ENCODE assay signal across 8 cellular contexts in genomic region chr1:155687705-155688317, GRCh38. TPM values are rescaled to one million over a fixed set of nuclear protein-coding genes. Genes with fewer than 3 reads are reported as not detected.
A peak's percentile ranks its signal among the peaks of the same experiment; 100 is the strongest.
DNase-seq lines count a peak whose midpoint lies in the region; ATAC-seq and TF ChIP-seq lines count a peak whose summit lies in the region.
"Not testable (repeated sequence)": the region's sequence is repeated elsewhere in the genome, so short reads cannot be mapped to it uniquely, and the experiment has no call there.

No MANE protein-coding gene starts in this region.

- BruUV-seq in PC-3 (replicated peaks; lab: Mats Ljungman, UMichigan): TSS peak; percentile 48

- POLR2A ChIA-PET in PC-3 (lab: Charles Lee; ENCODE audit: unreplicated experiment): not testable (repeated sequence)

- WGBS in esophagus muscularis mucosa: 2% methylated on average over 24 of the region's 34 CpGs

- not testable (repeated sequence) for TF ChIP-seq POLR2A in esophagus muscularis mucosa (IDR thresholded peaks at IDR 0.05; ENCODE audit: low read depth)

- not testable (repeated sequence) for H3K9me2 ChIP-seq in PC-3 (replicated peaks; ENCODE audit: low read length)

- ATAC-seq in GM19463 (IDR thresholded peaks at IDR 0.05; ENCODE audit: unreplicated experiment) (peak; percentile 15), HG03135 (IDR thresholded peaks at IDR 0.05; ENCODE audit: unreplicated experiment) (peak; percentile 35), PC-3 (peak; percentile 5)

- H3K27ac ChIP-seq in PC-3 (ENCODE audit: low read length) (peak overlapping the region; percentile 90), esophagus muscularis mucosa (replicated peaks in 1 of 4) (peak overlapping the region; percentile 93 to 97 (median 95)), skin epidermis (peak overlapping the region; percentile 95 to 100 (median 99))

- H3K4me3 ChIP-seq in PC-3 (ENCODE audit: low read length): peak overlapping the region; percentile 93
- peak overlapping the region; percentile 75 to 96 (median 84) for H3K4me3 ChIP-seq in esophagus muscularis mucosa
- H3K4me3 ChIP-seq in skin epidermis: peak overlapping the region; percentile 67 to 98 (median 87)

- H3K4me3 Mint-ChIP-seq in activated naive CD8-positive, alpha-beta T cell treated with anti-CD3 and anti-CD28 coated beads for 36 hours: peak overlapping the region; percentile 97

- peak overlapping the region; percentile 100 for H2AFZ ChIP-seq in PC-3 (ENCODE audit: low read length)

- H3K27me3 ChIP-seq in PC-3 (ENCODE audit: low read length); esophagus muscularis mucosa: not testable (repeated sequence)

- peak in 8 of 14 donors; percentile 43 to 70 (median 57) for DNase-seq in C1 segment of cervical spinal cord (lab: John Stamatoyannopoulos, UW)
- DNase-seq in PC-3; activated naive CD8-positive, alpha-beta T cell treated with anti-CD3 and anti-CD28 coated beads for 36 hours; esophagus muscularis mucosa (ENCODE audit: extremely low spot score): not testable (repeated sequence)
- peak; percentile 12 for DNase-seq in medulla oblongata (ENCODE audit: extremely low spot score)

- peak overlapping the region; percentile 84 for H3K4me2 ChIP-seq in PC-3 (ENCODE audit: low read length)

- H3K9ac ChIP-seq in PC-3 (ENCODE audit: low read length): peak overlapping the region; percentile 99

- not testable (repeated sequence) for H3K9me3 Mint-ChIP-seq in activated naive CD8-positive, alpha-beta T cell treated with anti-CD3 and anti-CD28 coated beads for 36 hours

- H3K36me3 Mint-ChIP-seq in activated naive CD8-positive, alpha-beta T cell treated with anti-CD3 and anti-CD28 coated beads for 36 hours: peaks cover 57% of the 10 kb centered on the region

- H3K4me1 Mint-ChIP-seq in activated naive CD8-positive, alpha-beta T cell treated with anti-CD3 and anti-CD28 coated beads for 36 hours: peaks cover 55% of the 10 kb centered on the region

- H3K4me1 ChIP-seq in PC-3 (ENCODE audit: insufficient read depth, low read length): peaks cover 13% of the 10 kb centered on the region
- peaks cover 49 to 59% (median 56%) of the 10 kb centered on the region in 4 donors for H3K4me1 ChIP-seq in esophagus muscularis mucosa

- not testable (repeated sequence) for H3K9me3 ChIP-seq in PC-3 (ENCODE audit: low read length); esophagus muscularis mucosa

- intact Hi-C loops in PC-3 (cut with micrococcal nuclease): loop anchor here (2.0 kb wide), 1 partner anchor 41 kb away; no protein-coding TSS in a partner anchor
- intact Hi-C loops in esophagus muscularis mucosa (cut with DNase I): not testable (repeated sequence)

- TF ChIP-seq CTCF in PC-3 (conservative IDR thresholded peaks at IDR 0.05; ENCODE audit: low read depth, low read length); esophagus muscularis mucosa (IDR thresholded peaks at IDR 0.05): not testable (repeated sequence)

- H3F3A ChIP-seq in PC-3 (ENCODE audit: low read length, unreplicated experiment): not testable (repeated sequence)

- H4K20me1 ChIP-seq in PC-3 (ENCODE audit: low read length): peaks cover 45% of the 10 kb centered on the region

- not testable (repeated sequence) for H3K27me3 Mint-ChIP-seq in activated naive CD8-positive, alpha-beta T cell treated with anti-CD3 and anti-CD28 coated beads for 36 hours

- not testable (repeated sequence) for TF ChIP-seq EP300 in esophagus muscularis mucosa (IDR thresholded peaks at IDR 0.05)

- CTCF ChIA-PET in PC-3 (lab: Charles Lee): not testable (repeated sequence)

- peaks cover 24% of the 10 kb centered on the region for H3K36me3 ChIP-seq in PC-3 (ENCODE audit: low read depth, low read length)
- H3K36me3 ChIP-seq in esophagus muscularis mucosa: peaks cover 0 to 16% (median 7%) of the 10 kb centered on the region in 4 donors

- peaks cover 98% of the 10 kb centered on the region for H3K79me2 ChIP-seq in PC-3 (ENCODE audit: low read length)

- H3K27ac Mint-ChIP-seq in activated naive CD8-positive, alpha-beta T cell treated with anti-CD3 and anti-CD28 coated beads for 36 hours: peak overlapping the region; percentile 97

RNA-seq across cellular contexts. Expression of gene YY1AP1, which starts 0.8 kb away (rescaled TPM):
- total RNA-seq in PC-3 (2014; rRNA removed): 37.6 TPM in 2 replicates
- 10 to 100 TPM; 66.8 to 67.0 TPM for total RNA-seq in activated naive CD8-positive, alpha-beta T cell treated with anti-CD3 and anti-CD28 coated beads for 36 hours
- 100 to 1,000 TPM; 136 to 164 (median 144) TPM for total RNA-seq in esophagus muscularis mucosa

RNA-seq across cellular contexts. Expression of gene DAP3, which starts 1.1 kb away (rescaled TPM):
- total RNA-seq in PC-3 (2014; rRNA removed) (144 and 163 TPM in 2 replicates), esophagus muscularis mucosa (100 to 1,000 TPM in 1 of 4 donors, 10 to 100 TPM in 3; 73.5 to 131 (median 87.9) TPM)
- total RNA-seq in activated naive CD8-positive, alpha-beta T cell treated with anti-CD3 and anti-CD28 coated beads for 36 hours: 100 to 1,000 TPM; 148 to 151 TPM
